ENCODE assay signal across 8 cellular contexts in genomic region chr5:145834554-145834916, GRCh38. TPM values are rescaled to one million over a fixed set of nuclear protein-coding genes. Genes with fewer than 3 reads are reported as not detected.
DNase-seq lines count a peak whose midpoint lies in the region; ATAC-seq and TF ChIP-seq lines count a peak whose summit lies in the region.

No MANE protein-coding gene starts in this region.

- no peaks in the 10 kb centered on the region for H3K27me3 ChIP-seq in sigmoid colon

- DNase-seq in RWPE1 (ENCODE audit: low spot score): no peak
- DNase-seq in fibroblast of the aortic adventitia (ENCODE audit: low read depth): no peak
- DNase-seq in sigmoid colon: no peak
- DNase-seq in NK-92 treated with Interleukin-12 subunit alpha and Interleukin-12 subunit beta, amount 100 ng/mL, for 24 hours (lab: John Stamatoyannopoulos, UW): no peak
- no peak for DNase-seq in NCI-H187 (lab: John Stamatoyannopoulos, UW)
- DNase-seq in mesenteric fat pad (ENCODE audit: low spot score): no peak

- peak overlapping the region; percentile 75 for H3K27ac ChIP-seq in RWPE1
- peak overlapping the region; percentile 70 to 83 (median 80) for H3K27ac ChIP-seq in sigmoid colon

- H3K36me3 ChIP-seq in sigmoid colon: no peaks in the 10 kb centered on the region

- peaks cover 0 to 36% (median 28%) of the 10 kb centered on the region in 4 donors for H3K4me1 ChIP-seq in sigmoid colon

- 5 to 18% methylated on average over 10 of the region's 10 CpGs for WGBS in sigmoid colon, 2 donors

- peak overlapping the region; percentile 85 for H3K4me3 ChIP-seq in fibroblast of the aortic adventitia (ENCODE audit: low read depth, low read length)
- H3K4me3 ChIP-seq in sigmoid colon: peak overlapping the region; percentile 53 to 82 (median 68)

- no peak for TF ChIP-seq EP300 in sigmoid colon (IDR thresholded peaks at IDR 0.05)

- no peak for TF ChIP-seq CTCF in RWPE1 (conservative IDR thresholded peaks at IDR 0.05; ENCODE audit: low read depth)
- no peak for TF ChIP-seq CTCF in fibroblast of the aortic adventitia (IDR thresholded peaks at IDR 0.05; ENCODE audit: insufficient read depth, low read length)
- no peak for TF ChIP-seq CTCF in sigmoid colon (IDR thresholded peaks at IDR 0.05)

- H3K9me3 ChIP-seq in sigmoid colon: no peaks in the 10 kb centered on the region

- ATAC-seq in GM19438 (IDR thresholded peaks at IDR 0.05; ENCODE audit: low read depth, unreplicated experiment) (peak; percentile 7), HG03442 (IDR thresholded peaks at IDR 0.05; ENCODE audit: unreplicated experiment) (no peak)

- no peak for TF ChIP-seq POLR2A in sigmoid colon (IDR thresholded peaks at IDR 0.05)

- CTCF ChIA-PET in RWPE1 (lab: Yijun Ruan, JAX): interaction anchor here (1.0 to 1.8 kb wide), 2 partner anchors 9 to 72 kb away, joined by 3 to 8 read pairs; no protein-coding TSS in a partner anchor

- intact Hi-C loops in sigmoid colon (cut with DNase I): loop anchor here (5.0 kb wide), 2 partner anchors 152 to 1632 kb away; no protein-coding TSS in a partner anchor

- POLR2A ChIA-PET in RWPE1 (lab: Yijun Ruan, JAX; ENCODE audit: low non-redundant PET): no interaction called here

RNA-seq across cellular contexts. Expression of gene PRELID2, which starts 0.6 kb away (rescaled TPM):
- 12.3 and 35.4 TPM in 2 replicates for total RNA-seq in fibroblast of the aortic adventitia (ENCODE audit: low replicate concordance)
- 10 to 100 TPM in 3 of 4 donors, 1 to 10 TPM in 1; 7.1 to 19.9 (median 12.5) TPM for total RNA-seq in sigmoid colon
- polyA plus RNA-seq in sigmoid colon: 10 to 100 TPM; 38.8 to 62.5 (median 60.1) TPM
- total RNA-seq in mesenteric fat pad: 7.7 TPM

RNA-seq across cellular contexts. Expression of gene GRXCR2, which starts 38.3 kb away (rescaled TPM):
- total RNA-seq in fibroblast of the aortic adventitia (ENCODE audit: low replicate concordance) (0.09 TPM in 1 of 2 replicates, not detected in the other), sigmoid colon (not detected), mesenteric fat pad (not detected)
- not detected for polyA plus RNA-seq in sigmoid colon
